ENCODE assay signal across 25 cellular contexts in the genomic region with DNA sequence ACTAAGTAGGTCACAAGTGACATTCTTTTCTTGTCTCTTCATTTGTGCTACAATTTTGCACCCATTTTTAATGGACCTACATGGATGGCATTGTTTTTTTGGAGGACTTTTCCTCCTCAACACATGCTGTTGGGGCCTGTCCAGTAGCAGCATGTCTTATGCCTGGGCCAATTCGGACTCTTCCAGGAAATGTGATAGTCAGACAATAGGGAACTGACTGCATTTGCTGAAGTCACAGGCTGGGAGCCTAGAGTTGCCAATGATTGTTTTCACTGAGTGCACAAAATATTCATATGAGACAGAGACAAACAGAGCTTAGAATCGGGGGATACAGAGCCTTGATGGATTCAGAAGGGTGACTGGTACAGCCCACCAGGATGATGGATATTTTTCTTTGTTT.
"Had no signal": no experiment of that assay in that cellular context is flagged by ENCODE, and none has a peak within 500 bp of the region (broad histone marks: within the 10 kb centered on the region; RNA-seq: fewer than 3 reads in every experiment).

No MANE protein-coding gene starts in this region.

- H3K36me3 Mint-ChIP-seq: activated naive CD4-positive, alpha-beta T cell treated with anti-CD3 and anti-CD28 coated beads, Interleukin-2, amount 50 U/mL, for 24 hours; brain; naive B cell; stimulated activated effector memory CD8-positive, alpha-beta T cell treated with anti-CD3 and anti-CD28 coated beads, Interleukin-12 subunit alpha, Interleukin-12 subunit beta, amount 100 ng/mL, for 72 hours; T-cell had no signal

- H3K27ac Mint-ChIP-seq: activated naive CD4-positive, alpha-beta T cell treated with anti-CD3 and anti-CD28 coated beads, Interleukin-2, amount 50 U/mL, for 24 hours; dendritic cell treated with granulocyte-macrophage colony-stimulating factor and Interleukin-4, amounts not matched to agents 40 ng/mL and 50 ng/mL, for 4 days; naive B cell; stimulated activated effector memory CD8-positive, alpha-beta T cell treated with anti-CD3 and anti-CD28 coated beads, Interleukin-12 subunit alpha, Interleukin-12 subunit beta, amount 100 ng/mL, for 72 hours; stimulated activated naive CD8-positive, alpha-beta T cell treated with anti-CD3 and anti-CD28 coated beads, Interleukin-15, amount 100 ng/mL, for 72 hours; T-cell; T-helper 2 cell treated with Interferon-gamma antibody and Interleukin-4, amounts not matched to agents 5 μg/mL and 100 μg/mL, for 36 hours had no signal

- H3K4me1 Mint-ChIP-seq: activated naive CD4-positive, alpha-beta T cell treated with anti-CD3 and anti-CD28 coated beads, Interleukin-2, amount 50 U/mL, for 24 hours; naive B cell; stimulated activated effector memory CD8-positive, alpha-beta T cell treated with anti-CD3 and anti-CD28 coated beads, Interleukin-12 subunit alpha, Interleukin-12 subunit beta, amount 100 ng/mL, for 72 hours; stimulated activated naive CD8-positive, alpha-beta T cell treated with anti-CD3 and anti-CD28 coated beads, Interleukin-15, amount 100 ng/mL, for 72 hours; T-cell had no signal

- H2AFZ ChIP-seq: parathyroid adenoma had no signal

- H3K27me3 ChIP-seq: heart left ventricle, transverse colon, uterus had no signal

- H3K4me3 ChIP-seq: heart left ventricle, transverse colon, uterus had no signal

- H3K27ac ChIP-seq: heart left ventricle, parathyroid adenoma, transverse colon, uterus, WERI-Rb-1 had no signal

- H3K4me3 Mint-ChIP-seq: activated naive CD4-positive, alpha-beta T cell treated with anti-CD3 and anti-CD28 coated beads, Interleukin-2, amount 50 U/mL, for 24 hours; dendritic cell treated with granulocyte-macrophage colony-stimulating factor and Interleukin-4, amounts not matched to agents 40 ng/mL and 50 ng/mL, for 4 days; naive B cell; stimulated activated effector memory CD8-positive, alpha-beta T cell treated with anti-CD3 and anti-CD28 coated beads, Interleukin-12 subunit alpha, Interleukin-12 subunit beta, amount 100 ng/mL, for 72 hours; stimulated activated naive CD8-positive, alpha-beta T cell treated with anti-CD3 and anti-CD28 coated beads, Interleukin-15, amount 100 ng/mL, for 72 hours; T-cell; T-helper 2 cell treated with Interferon-gamma antibody and Interleukin-4, amounts not matched to agents 5 μg/mL and 100 μg/mL, for 36 hours had no signal

- H3K9me3 ChIP-seq: heart left ventricle, transverse colon, uterus had no signal

- DNase-seq: activated CD4-positive, alpha-beta T cell treated with anti-CD3 and anti-CD28 coated beads for 1 hour; activated CD4-positive, alpha-beta T cell treated with anti-CD3 and anti-CD28 coated beads, Interleukin-2, amount 50 U/mL, for 1 hour; activated gamma-delta T cell treated with Interleukin-2 at 50 U/mL for 16 hours; activated T-cell treated with anti-CD3 and anti-CD28 coated beads, Interleukin-2, amount 50 U/mL, for 1 hour; aorta; effector CD4-positive, alpha-beta T cell; foreskin melanocyte; heart left ventricle; left colon; mesenchymal stem cell; naive B cell; small intestine; stimulated activated CD4-positive, alpha-beta T cell treated with anti-CD3 and anti-CD28 coated beads, Interleukin-2, amount 100 ng/mL, for 24 hours; stimulated activated naive CD8-positive, alpha-beta T cell treated with anti-CD3 and anti-CD28 coated beads, Interleukin-15, amount 100 ng/mL, for 72 hours; T-cell; transverse colon; uterus; WERI-Rb-1 had no signal

- H3K79me2 ChIP-seq: parathyroid adenoma had no signal

- H3K4me1 ChIP-seq: heart left ventricle, parathyroid adenoma, transverse colon, uterus had no signal

- H3K27me3 Mint-ChIP-seq: activated naive CD4-positive, alpha-beta T cell treated with anti-CD3 and anti-CD28 coated beads, Interleukin-2, amount 50 U/mL, for 24 hours; brain; dendritic cell treated with granulocyte-macrophage colony-stimulating factor and Interleukin-4, amounts not matched to agents 40 ng/mL and 50 ng/mL, for 4 days; naive B cell; stimulated activated naive CD8-positive, alpha-beta T cell treated with anti-CD3 and anti-CD28 coated beads, Interleukin-15, amount 100 ng/mL, for 72 hours; T-cell had no signal

- H3K36me3 ChIP-seq: heart left ventricle, transverse colon, uterus, WERI-Rb-1 had no signal

- ATAC-seq: heart left ventricle; left colon; sciatic nerve; stimulated activated effector memory CD8-positive, alpha-beta T cell treated with anti-CD3 and anti-CD28 coated beads, Interleukin-12 subunit alpha, Interleukin-12 subunit beta, amount 100 ng/mL, for 72 hours; stimulated activated naive CD8-positive, alpha-beta T cell treated with anti-CD3 and anti-CD28 coated beads, Interleukin-15, amount 100 ng/mL, for 72 hours; T-cell had no signal

- H3K9me3 Mint-ChIP-seq: activated naive CD4-positive, alpha-beta T cell treated with anti-CD3 and anti-CD28 coated beads, Interleukin-2, amount 50 U/mL, for 24 hours; dendritic cell treated with granulocyte-macrophage colony-stimulating factor and Interleukin-4, amounts not matched to agents 40 ng/mL and 50 ng/mL, for 4 days had no signal
